10 cellular contexts compared by ENCODE assay signal in the genomic region with DNA sequence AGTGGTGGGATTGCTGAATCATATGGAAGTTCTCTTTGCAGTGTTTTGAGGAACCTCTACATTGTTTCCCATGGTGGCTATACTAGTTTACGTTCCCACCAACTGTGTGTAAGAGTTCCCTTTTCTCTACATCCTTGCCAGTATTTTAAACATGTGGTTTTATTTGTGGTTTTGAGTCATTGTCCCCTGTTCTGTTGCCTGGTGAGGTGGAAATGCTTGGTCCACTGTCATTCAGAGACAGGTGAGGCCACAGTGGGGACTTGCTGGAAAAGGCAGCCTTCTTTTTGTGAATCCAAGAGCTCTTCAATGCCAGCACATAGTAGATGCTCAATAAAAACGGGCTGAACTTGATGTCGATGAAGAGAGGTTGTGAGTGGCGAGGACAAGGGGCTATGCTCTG. TPM values are rescaled to one million over a fixed set of nuclear protein-coding genes. Genes with fewer than 3 reads are reported as not detected.
DNase-seq lines count a peak whose midpoint lies in the region; ATAC-seq and TF ChIP-seq lines count a peak whose summit lies in the region.
"Had no signal": no experiment of that assay in that cellular context is flagged by ENCODE, and none has a peak within 500 bp of the region (broad histone marks: within the 10 kb centered on the region; RNA-seq: fewer than 3 reads in every experiment).

No MANE protein-coding gene starts in this region.

- TF ChIP-seq EP300 in stomach (IDR thresholded peaks at IDR 0.05) = no peak

- H3K36me3 ChIP-seq in stomach = peaks cover under 1 to 17% (median 11%) of the 10 kb centered on the region in 4 donors

- intact Hi-C loops in activated CD8-positive, alpha-beta T cell treated with anti-CD3 and anti-CD28 coated beads for 36 hours (cut with micrococcal nuclease) = no loop called here
- intact Hi-C loops in stomach (cut with DNase I; ENCODE audit: low total_unique reads) = no loop called here

- peak; percentile 39 for DNase-seq in activated CD8-positive, alpha-beta T cell treated with anti-CD3 and anti-CD28 coated beads for 36 hours
- no peak for DNase-seq in activated CD8-positive, alpha-beta T cell treated with anti-CD3 and anti-CD28 coated beads, Interleukin-2, amount 10 ng/mL, durations not matched to agents 7 days and 5 days
- DNase-seq in RPMI8226 (peak; percentile 70), fibroblast of mammary gland (ENCODE audit: low read depth) (peak; percentile 95), stomach (no peak), mesothelial cell of epicardium (ENCODE audit: low spot score in 2 of 2, unreplicated experiment in 2 of 2) (no peak)
- DNase-seq: islet precursor cell, NCI-H187 had no signal

- H3K27me3 ChIP-seq in stomach = no peaks in the 10 kb centered on the region

- H3K4me3 Mint-ChIP-seq in activated CD8-positive, alpha-beta T cell treated with anti-CD3 and anti-CD28 coated beads for 36 hours = no peak overlapping the region
- no peak overlapping the region for H3K4me3 Mint-ChIP-seq in activated CD8-positive, alpha-beta T cell treated with anti-CD3 and anti-CD28 coated beads, Interleukin-2, amount 10 ng/mL, durations not matched to agents 7 days and 5 days
- no peak overlapping the region for H3K4me3 Mint-ChIP-seq in mesothelial cell of epicardium

- H3K4me3 ChIP-seq in fibroblast of mammary gland (ENCODE audit: control insufficient read depth, low read depth, low read length) = no peak overlapping the region
- no peak overlapping the region for H3K4me3 ChIP-seq in stomach

- ATAC-seq in activated CD8-positive, alpha-beta T cell treated with anti-CD3 and anti-CD28 coated beads for 36 hours = peak; percentile 49
- no peak for ATAC-seq in activated CD8-positive, alpha-beta T cell treated with anti-CD3 and anti-CD28 coated beads, Interleukin-2, amount 10 ng/mL, durations not matched to agents 7 days and 5 days
- ATAC-seq in GM18907 (IDR thresholded peaks at IDR 0.05; ENCODE audit: unreplicated experiment) (no peak), GM19023 (IDR thresholded peaks at IDR 0.05; ENCODE audit: unreplicated experiment) (no peak)

- H3K4me1 Mint-ChIP-seq in activated CD8-positive, alpha-beta T cell treated with anti-CD3 and anti-CD28 coated beads for 36 hours (ENCODE audit: low read depth) = peaks cover 25% of the 10 kb centered on the region
- H3K4me1 Mint-ChIP-seq in activated CD8-positive, alpha-beta T cell treated with anti-CD3 and anti-CD28 coated beads, Interleukin-2, amount 10 ng/mL, durations not matched to agents 7 days and 5 days (ENCODE audit: low read depth) = peaks cover 28% of the 10 kb centered on the region
- peaks cover 28% of the 10 kb centered on the region for H3K4me1 Mint-ChIP-seq in mesothelial cell of epicardium

- no peak for TF ChIP-seq CTCF in activated CD8-positive, alpha-beta T cell treated with anti-CD3 and anti-CD28 coated beads for 36 hours (IDR thresholded peaks at IDR 0.05)
- TF ChIP-seq CTCF in fibroblast of mammary gland (conservative IDR thresholded peaks at IDR 0.05; ENCODE audit: control insufficient read depth, insufficient read depth, low read depth, low read length) (no peak), stomach (IDR thresholded peaks at IDR 0.05) (no peak), mesothelial cell of epicardium (IDR thresholded peaks at IDR 0.05; ENCODE audit: unreplicated experiment) (no peak)

- no peaks in the 10 kb centered on the region for H3K9me3 ChIP-seq in stomach

- peaks cover 14 to 71% (median 42%) of the 10 kb centered on the region in 4 donors for H3K4me1 ChIP-seq in stomach

- POLR2A ChIA-PET in activated CD8-positive, alpha-beta T cell treated with anti-CD3 and anti-CD28 coated beads for 36 hours (lab: Charles Lee) = no interaction called here
- POLR2A ChIA-PET in activated CD8-positive, alpha-beta T cell treated with anti-CD3 and anti-CD28 coated beads, Interleukin-2, amount 10 ng/mL, durations not matched to agents 7 days and 5 days (lab: Charles Lee) = no interaction called here

- H3K27ac Mint-ChIP-seq in activated CD8-positive, alpha-beta T cell treated with anti-CD3 and anti-CD28 coated beads for 36 hours = peak overlapping the region; percentile 10
- no peak overlapping the region for H3K27ac Mint-ChIP-seq in activated CD8-positive, alpha-beta T cell treated with anti-CD3 and anti-CD28 coated beads, Interleukin-2, amount 10 ng/mL, durations not matched to agents 7 days and 5 days
- H3K27ac Mint-ChIP-seq in mesothelial cell of epicardium = no peak overlapping the region

- no peaks in the 10 kb centered on the region for H3K9me3 Mint-ChIP-seq in activated CD8-positive, alpha-beta T cell treated with anti-CD3 and anti-CD28 coated beads for 36 hours
- no peaks in the 10 kb centered on the region for H3K9me3 Mint-ChIP-seq in activated CD8-positive, alpha-beta T cell treated with anti-CD3 and anti-CD28 coated beads, Interleukin-2, amount 10 ng/mL, durations not matched to agents 7 days and 5 days (ENCODE audit: insufficient read depth)
- no peaks in the 10 kb centered on the region for H3K9me3 Mint-ChIP-seq in mesothelial cell of epicardium

- no peak for TF ChIP-seq POLR2A in stomach (IDR thresholded peaks at IDR 0.05)

- 81 to 88% (median 88%) methylated on average over 4 of the region's 4 CpGs for WGBS in stomach, 5 donors

- CTCF ChIA-PET in activated CD8-positive, alpha-beta T cell treated with anti-CD3 and anti-CD28 coated beads for 36 hours (lab: Charles Lee) = interaction anchor here (1.0 to 1.5 kb wide), 2 partner anchors 42 to 305 kb away, joined by 3 to 4 read pairs; no protein-coding TSS in a partner anchor
- CTCF ChIA-PET in activated CD8-positive, alpha-beta T cell treated with anti-CD3 and anti-CD28 coated beads, Interleukin-2, amount 10 ng/mL, durations not matched to agents 7 days and 5 days (lab: Charles Lee) = no interaction called here

- peaks cover 14% of the 10 kb centered on the region for H3K27me3 Mint-ChIP-seq in activated CD8-positive, alpha-beta T cell treated with anti-CD3 and anti-CD28 coated beads for 36 hours
- H3K27me3 Mint-ChIP-seq in activated CD8-positive, alpha-beta T cell treated with anti-CD3 and anti-CD28 coated beads, Interleukin-2, amount 10 ng/mL, durations not matched to agents 7 days and 5 days (ENCODE audit: low read depth) = peaks cover 3% of the 10 kb centered on the region
- no peaks in the 10 kb centered on the region for H3K27me3 Mint-ChIP-seq in mesothelial cell of epicardium (ENCODE audit: low read depth)

- no peaks in the 10 kb centered on the region for H3K36me3 Mint-ChIP-seq in activated CD8-positive, alpha-beta T cell treated with anti-CD3 and anti-CD28 coated beads for 36 hours (ENCODE audit: low read depth)
- no peaks in the 10 kb centered on the region for H3K36me3 Mint-ChIP-seq in activated CD8-positive, alpha-beta T cell treated with anti-CD3 and anti-CD28 coated beads, Interleukin-2, amount 10 ng/mL, durations not matched to agents 7 days and 5 days (ENCODE audit: low read depth)
- peaks cover 21% of the 10 kb centered on the region for H3K36me3 Mint-ChIP-seq in mesothelial cell of epicardium

- H3K27ac ChIP-seq in stomach = peak overlapping the region in 4 of 5 donors; percentile 80 to 94 (median 84)

RNA-seq across cellular contexts. Expression of gene SH3PXD2B, which starts 44.2 kb away (rescaled TPM):
- under 1 TPM; 0.38 to 0.47 TPM for total RNA-seq in activated CD8-positive, alpha-beta T cell treated with anti-CD3 and anti-CD28 coated beads for 36 hours
- total RNA-seq in activated CD8-positive, alpha-beta T cell treated with anti-CD3 and anti-CD28 coated beads, Interleukin-2, amount 10 ng/mL, durations not matched to agents 7 days and 5 days = under 1 TPM; 0.21 to 0.23 TPM
- total RNA-seq in stomach (10 to 100 TPM in 4 of 5 donors, 1 to 10 TPM in 1; 7.2 to 63.0 (median 35.1) TPM), mesothelial cell of epicardium (68.9 to 74.4 TPM (median 71.4 TPM) in 3 replicates)
- 10 to 100 TPM in 1 of 3 donors, 1 to 10 TPM in 2; 6.7 to 15.8 (median 7.4) TPM for polyA plus RNA-seq in stomach

Comparison
In these comparisons a context has a peak if more than half of its experiments do, and no peak if none do; other contexts are left out.
1. DNase-seq: peak in activated CD8-positive, alpha-beta T cell treated with anti-CD3 and anti-CD28 coated beads for 36 hours (single experiment), RPMI8226 (single experiment) and fibroblast of mammary gland (single experiment); none in activated CD8-positive, alpha-beta T cell treated with anti-CD3 and anti-CD28 coated beads, Interleukin-2, amount 10 ng/mL, durations not matched to agents 7 days and 5 days (single experiment), stomach (single experiment) and mesothelial cell of epicardium (0 of 2).
2. RNA of gene SH3PXD2B, which starts 44.2 kb away (total RNA-seq): 68.9 to 74.4 TPM in mesothelial cell of epicardium and 7.2 to 63.0 TPM in stomach; 0.38 to 0.47 TPM in activated CD8-positive, alpha-beta T cell treated with anti-CD3 and anti-CD28 coated beads for 36 hours and 0.21 to 0.23 TPM in activated CD8-positive, alpha-beta T cell treated with anti-CD3 and anti-CD28 coated beads, Interleukin-2, amount 10 ng/mL, durations not matched to agents 7 days and 5 days; every median in the first group is over 4 times any median in the second.